Comparison of ENCODE assay signal across 9 cellular contexts in the genomic region with DNA sequence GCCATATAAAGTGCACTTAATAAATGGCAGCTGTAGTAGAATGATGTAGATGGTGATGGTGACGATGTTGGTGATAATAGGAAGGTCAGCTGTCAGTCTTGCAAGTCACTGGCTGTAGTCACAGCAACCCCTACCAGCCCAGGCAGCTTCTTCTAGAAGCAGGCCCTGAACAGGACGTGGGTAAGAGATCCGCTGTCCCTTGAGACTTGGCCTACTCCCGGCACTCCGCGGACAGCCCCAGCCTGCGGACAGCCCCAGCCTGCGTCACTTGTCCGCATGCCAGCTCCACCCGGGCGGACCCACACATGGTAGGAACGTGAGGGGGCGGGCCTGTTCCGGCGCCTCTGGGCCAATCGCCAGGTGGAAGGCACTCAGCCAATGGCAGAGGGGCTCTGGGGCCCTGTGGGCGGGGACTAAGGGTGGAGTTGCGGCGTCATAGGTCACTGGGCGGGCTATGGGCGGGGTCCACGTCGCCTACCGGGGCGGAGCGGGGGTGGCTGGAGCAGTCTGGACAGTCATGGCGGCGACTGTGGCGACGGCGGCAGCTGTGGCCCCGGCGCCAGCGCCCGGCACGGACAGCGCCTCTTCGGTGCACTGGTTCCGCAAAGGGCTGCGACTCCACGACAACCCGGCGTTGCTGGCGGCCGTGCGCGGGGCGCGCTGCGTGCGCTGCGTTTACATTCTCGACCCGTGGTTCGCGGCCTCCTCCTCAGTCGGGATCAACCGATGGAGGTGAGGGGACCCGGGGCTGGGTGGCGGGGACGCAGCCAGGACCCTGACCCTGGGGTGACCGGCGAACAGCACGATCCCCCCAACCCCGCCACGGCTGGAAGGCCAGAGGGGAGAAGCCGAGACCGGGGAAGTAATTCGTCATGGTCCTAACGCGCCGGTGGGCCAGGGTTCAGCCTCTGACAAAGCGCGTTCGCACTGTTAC. TPM values are rescaled to one million over a fixed set of nuclear protein-coding genes. Genes with fewer than 3 reads are reported as not detected.
DNase-seq lines count a peak whose midpoint lies in the region; ATAC-seq, FAIRE-seq and TF ChIP-seq lines count a peak whose summit lies in the region.
"Had no signal": no experiment of that assay in that cellular context is flagged by ENCODE, and none has a peak within 500 bp of the region (broad histone marks: within the 10 kb centered on the region; RNA-seq: fewer than 3 reads in every experiment).

A gene (plus strand): TSS at position 502 of the 934 bp plus-strand sequence. CDS start 16 bp downstream, at position 518.

- peak; percentile 88 for FAIRE-seq in kidney (lab: Jason Lieb, UNC)
- FAIRE-seq: islet of Langerhans had no signal

- peak; percentile 94 for TF ChIP-seq POLR2A in GM19099 (IDR thresholded peaks at IDR 0.05; ENCODE audit: extremely low read depth, insufficient read length, low read depth)

- DNase-seq in AG20443 (ENCODE audit: low spot score): peak; percentile 97
- DNase-seq in NCI-H510A (lab: John Stamatoyannopoulos, UW): peak; percentile 45
- DNase-seq in activated CD4-positive, alpha-beta T cell treated with anti-CD3 and anti-CD28 coated beads for 1 hour: peak; percentile 97
- peak; percentile 99 for DNase-seq in cerebellum (ENCODE audit: low spot score)
- peak; percentile 100 for DNase-seq in kidney
- DNase-seq in stimulated activated CD4-positive, alpha-beta T cell treated with anti-CD3 and anti-CD28 coated beads, Interleukin-15, amount 100 ng/mL, for 24 hours: peak; percentile 100

- no peaks in the 10 kb centered on the region for H3K36me3 ChIP-seq in kidney (ENCODE audit: control insufficient read depth in 1 of 2, insufficient read depth in 2 of 2, low read length in 2 of 2)

- H3K4me1 ChIP-seq in kidney (ENCODE audit: control insufficient read depth in 1 of 2, insufficient read depth in 1 of 2, low read depth in 1 of 2, low read length in 2 of 2): peaks cover 21 to 31% of the 10 kb centered on the region in 2 donors

- peak within 1 kb of the TSS; percentile 66 to 90 for H3K4me3 ChIP-seq in kidney (ENCODE audit: low read length in 2 of 2)

- no peaks in the 10 kb centered on the region for H3K9me3 ChIP-seq in kidney (ENCODE audit: control insufficient read depth in 1 of 2, low read length in 2 of 2)

- peak within 1 kb of the TSS; percentile 55 to 88 for H3K9ac ChIP-seq in kidney (ENCODE audit: low read length in 2 of 2)

- peak; percentile 95 for ATAC-seq in HG03432 (IDR thresholded peaks at IDR 0.05; ENCODE audit: unreplicated experiment)

- no peak for TF ChIP-seq CTCF in kidney (IDR thresholded peaks at IDR 0.05; ENCODE audit: borderline replicate concordance, extremely low read depth, insufficient read depth)

- intact Hi-C loops in kidney (cut with DNase I): no loop called here

- H3K27ac ChIP-seq in kidney (ENCODE audit: low read depth in 2 of 2, low read length in 2 of 2): peak within 1 kb of the TSS; percentile 94 to 96

RNA-seq across cellular contexts. Expression of the gene that starts here (rescaled TPM):
- total RNA-seq in cerebellum (32.5 TPM), kidney (44.5 TPM)
- 20.7 TPM for polyA plus RNA-seq in kidney (ENCODE audit: insufficient read depth, low read depth, low replicate concordance)

Comparison
In these comparisons a context has a peak if more than half of its experiments do, and no peak if none do; other contexts are left out.
1. Peak in every context shown above with its lines: DNase-seq, ATAC-seq, H3K4me3 ChIP-seq and H3K27ac ChIP-seq.
2. DNase-seq: peak in every context shown above with its lines; median percentile 100 in kidney; 100 in stimulated activated CD4-positive, alpha-beta T cell treated with anti-CD3 and anti-CD28 coated beads, Interleukin-15, amount 100 ng/mL, for 24 hours; 99 in cerebellum; 97 in AG20443; 97 in activated CD4-positive, alpha-beta T cell treated with anti-CD3 and anti-CD28 coated beads for 1 hour; 45 in NCI-H510A.